ENCODE assay signal across 23 cellular contexts in genomic region chr11:85800595-85801342, GRCh38. TPM values are rescaled to one million over a fixed set of nuclear protein-coding genes. Genes with fewer than 3 reads are reported as not detected.
DNase-seq lines count a peak whose midpoint lies in the region; ATAC-seq and TF ChIP-seq lines count a peak whose summit lies in the region.
"Had no signal": no experiment of that assay in that cellular context is flagged by ENCODE, and none has a peak within 500 bp of the region (broad histone marks: within the 10 kb centered on the region; RNA-seq: fewer than 3 reads in every experiment).

No MANE protein-coding gene starts in this region.

- peak overlapping the region in 1 of 2 donors; percentile 35 for H3K4me3 ChIP-seq in mucosa of rectum (ENCODE audit: low read length in 2 of 2)
- H3K4me3 ChIP-seq: BLaER1 treated with 17β-estradiol and CSF1 and Interleukin-3, amounts not matched to agents 10 nM and 100 nM; Peyer's patch; SJCRH30 had no signal

- TF ChIP-seq CTCF in natural killer cell (IDR thresholded peaks at IDR 0.05): no peak

- H3K27me3 ChIP-seq in mucosa of rectum (ENCODE audit: control insufficient read depth in 2 of 2, insufficient read depth in 2 of 2, low read length in 2 of 2): no peaks in the 10 kb centered on the region
- H3K27me3 ChIP-seq: BLaER1 treated with 17β-estradiol and CSF1 and Interleukin-3, amounts not matched to agents 10 nM and 100 nM; Peyer's patch; SJCRH30 had no signal

- peaks cover 13 to 35% of the 10 kb centered on the region in 2 donors for H3K4me1 ChIP-seq in mucosa of rectum (ENCODE audit: control insufficient read depth in 2 of 2, insufficient read depth in 2 of 2, low read length in 2 of 2)
- H3K4me1 ChIP-seq: BLaER1 treated with 17β-estradiol and CSF1 and Interleukin-3, amounts not matched to agents 10 nM and 100 nM had no signal

- peak overlapping the region; percentile 7 to 59 for H3K27ac Mint-ChIP-seq in natural killer cell
- peak overlapping the region in 1 of 2 donors; percentile 59 for H3K27ac Mint-ChIP-seq in natural killer cell treated with Interleukin-12 subunit alpha and Interleukin-12 subunit beta and Interleukin-15 and Interleukin-18, amount 100 ng/mL, for 72 hours
- H3K27ac Mint-ChIP-seq in effector memory CD8-positive, alpha-beta T cell: peak overlapping the region; percentile 36 to 42
- H3K27ac Mint-ChIP-seq: CD8-positive, alpha-beta T cell had no signal

- no peak overlapping the region for H3K9ac ChIP-seq in mucosa of rectum (ENCODE audit: low read depth in 1 of 2, low read length in 2 of 2)
- H3K9ac ChIP-seq: BLaER1 treated with 17β-estradiol and CSF1 and Interleukin-3, amounts not matched to agents 10 nM and 100 nM had no signal

- H3K9me3 ChIP-seq in mucosa of rectum (ENCODE audit: control insufficient read depth in 2 of 2, low read length in 2 of 2): no peaks in the 10 kb centered on the region
- H3K9me3 ChIP-seq: BLaER1 treated with 17β-estradiol and CSF1 and Interleukin-3, amounts not matched to agents 10 nM and 100 nM; Peyer's patch; SJCRH30 had no signal

- H3K9me3 Mint-ChIP-seq in natural killer cell: no peaks in the 10 kb centered on the region
- H3K9me3 Mint-ChIP-seq in natural killer cell treated with Interleukin-12 subunit alpha and Interleukin-12 subunit beta and Interleukin-15 and Interleukin-18, amount 100 ng/mL, for 72 hours: peaks cover 8% of the 10 kb centered on the region
- H3K9me3 Mint-ChIP-seq in effector memory CD8-positive, alpha-beta T cell: no peaks in the 10 kb centered on the region

- peaks cover 81 to 82% of the 10 kb centered on the region in 2 donors for H3K4me1 Mint-ChIP-seq in natural killer cell
- H3K4me1 Mint-ChIP-seq in natural killer cell treated with Interleukin-12 subunit alpha and Interleukin-12 subunit beta and Interleukin-15 and Interleukin-18, amount 100 ng/mL, for 72 hours (ENCODE audit: low read depth in 2 of 2): peaks cover 59 to 61% of the 10 kb centered on the region in 2 donors
- peaks cover 59 to 83% of the 10 kb centered on the region in 2 donors for H3K4me1 Mint-ChIP-seq in effector memory CD8-positive, alpha-beta T cell (ENCODE audit: low read depth in 2 of 2)

- DNase-seq in natural killer cell (no peak), SKM-1 treated with dmso at 0.1 percent for 144 hours (lab: John Stamatoyannopoulos, UW; ENCODE audit: unreplicated experiment) (no peak)
- no peak for DNase-seq in natural killer cell treated with Interleukin-12 subunit alpha and Interleukin-12 subunit beta and Interleukin-15 and Interleukin-18, amount 100 ng/mL, for 72 hours (ENCODE audit: low spot score)
- no peak for DNase-seq in effector memory CD8-positive, alpha-beta T cell
- DNase-seq: 8988T; CD8-positive, alpha-beta T cell; GDM1; KBM-7; NCI-H1092 treated with DMSO at 0.1 percent for 48 hours; NCI-H1436 treated with DMSO at 0.1 percent for 48 hours; NCI-H2081; NCI-H2171; NCI-H345; NCI-H524; NCI-H774; Peyer's patch; SJCRH30 had no signal

- H3K36me3 Mint-ChIP-seq in natural killer cell: peaks cover 17% of the 10 kb centered on the region
- H3K36me3 Mint-ChIP-seq in natural killer cell treated with Interleukin-12 subunit alpha and Interleukin-12 subunit beta and Interleukin-15 and Interleukin-18, amount 100 ng/mL, for 72 hours: no peaks in the 10 kb centered on the region
- H3K36me3 Mint-ChIP-seq in effector memory CD8-positive, alpha-beta T cell (ENCODE audit: insufficient read depth): peaks cover 22% of the 10 kb centered on the region

- peak overlapping the region; percentile 59 to 66 for H3K27ac ChIP-seq in mucosa of rectum (ENCODE audit: low read depth in 2 of 2, low read length in 2 of 2)
- H3K27ac ChIP-seq: BLaER1 treated with 17β-estradiol and CSF1 and Interleukin-3, amounts not matched to agents 10 nM and 100 nM; SJCRH30 had no signal

- intact Hi-C loops in natural killer cell (cut with micrococcal nuclease): no loop called here

- peak in 1 of 3 donors; percentile 37 for ATAC-seq in natural killer cell
- ATAC-seq in natural killer cell treated with Interleukin-12 subunit alpha and Interleukin-12 subunit beta and Interleukin-15 and Interleukin-18, amount 100 ng/mL, for 72 hours: no peak
- peak; percentile 31 for ATAC-seq in effector memory CD8-positive, alpha-beta T cell (replicated peaks)
- ATAC-seq in HG03097 (IDR thresholded peaks at IDR 0.05; ENCODE audit: low FRiP score, unreplicated experiment): no peak
- no peak for ATAC-seq in HG03025 (IDR thresholded peaks at IDR 0.05; ENCODE audit: low FRiP score, unreplicated experiment)
- no peak for ATAC-seq in GM18519 (IDR thresholded peaks at IDR 0.05; ENCODE audit: low FRiP score, unreplicated experiment)
- ATAC-seq: CD8-positive, alpha-beta T cell had no signal

- H3K4me3 Mint-ChIP-seq in natural killer cell: no peak overlapping the region
- no peak overlapping the region for H3K4me3 Mint-ChIP-seq in natural killer cell treated with Interleukin-12 subunit alpha and Interleukin-12 subunit beta and Interleukin-15 and Interleukin-18, amount 100 ng/mL, for 72 hours
- H3K4me3 Mint-ChIP-seq in effector memory CD8-positive, alpha-beta T cell: peak overlapping the region; percentile 29 to 51
- H3K4me3 Mint-ChIP-seq: CD8-positive, alpha-beta T cell had no signal

- H3K27me3 Mint-ChIP-seq in natural killer cell (ENCODE audit: low read depth in 2 of 2): no peaks in the 10 kb centered on the region
- no peaks in the 10 kb centered on the region for H3K27me3 Mint-ChIP-seq in natural killer cell treated with Interleukin-12 subunit alpha and Interleukin-12 subunit beta and Interleukin-15 and Interleukin-18, amount 100 ng/mL, for 72 hours
- H3K27me3 Mint-ChIP-seq in effector memory CD8-positive, alpha-beta T cell: no peaks in the 10 kb centered on the region

- H3K36me3 ChIP-seq in mucosa of rectum (ENCODE audit: control insufficient read depth in 2 of 2, insufficient read depth in 2 of 2, low read length in 2 of 2): peaks cover 0 to 5% of the 10 kb centered on the region in 2 donors
- H3K36me3 ChIP-seq: BLaER1 treated with 17β-estradiol and CSF1 and Interleukin-3, amounts not matched to agents 10 nM and 100 nM; Peyer's patch; SJCRH30 had no signal

RNA-seq across cellular contexts. Expression of gene SYTL2, which starts 10.2 kb away (rescaled TPM):
- 100 to 1,000 TPM; 116 to 237 (median 143) TPM for total RNA-seq in natural killer cell
- total RNA-seq in natural killer cell treated with Interleukin-12 subunit alpha and Interleukin-12 subunit beta and Interleukin-15 and Interleukin-18, amount 100 ng/mL, for 72 hours: 10 to 100 TPM; 68.8 to 74.8 TPM

RNA-seq across cellular contexts. Expression of gene CCDC83, which starts 54.4 kb away (rescaled TPM):
- total RNA-seq in natural killer cell: under 1 TPM in 1 of 3 donors, not detected in 2; 0.12 TPM
- not detected for total RNA-seq in natural killer cell treated with Interleukin-12 subunit alpha and Interleukin-12 subunit beta and Interleukin-15 and Interleukin-18, amount 100 ng/mL, for 72 hours
- total RNA-seq: CD8-positive, alpha-beta T cell; H1; Peyer's patch; SJCRH30 had no signal

Comparison
In these comparisons a context has a peak if more than half of its experiments do, and no peak if none do; other contexts are left out.
1. H3K4me3 Mint-ChIP-seq: peak in effector memory CD8-positive, alpha-beta T cell (2 of 2); none in natural killer cell (single experiment) and natural killer cell treated with Interleukin-12 subunit alpha and Interleukin-12 subunit beta and Interleukin-15 and Interleukin-18, amount 100 ng/mL, for 72 hours (single experiment).